In genomic region chr7:2843191-2843685, GRCh38 we compare ENCODE assay signal across 9 cellular contexts. TPM values are rescaled to one million over a fixed set of nuclear protein-coding genes. Genes with fewer than 3 reads are reported as not detected.
DNase-seq lines count a peak whose midpoint lies in the region; ATAC-seq and TF ChIP-seq lines count a peak whose summit lies in the region.
"Had no signal": no experiment of that assay in that cellular context is flagged by ENCODE, and none has a peak within 500 bp of the region (broad histone marks: within the 10 kb centered on the region; RNA-seq: fewer than 3 reads in every experiment).

No MANE protein-coding gene starts in this region.

- TF ChIP-seq POLR2A in lower leg skin (IDR thresholded peaks at IDR 0.05) (no peak), transverse colon (IDR thresholded peaks at IDR 0.05) (no peak)

- peaks cover 32% of the 10 kb centered on the region for H3K4me1 Mint-ChIP-seq in activated CD4-positive, alpha-beta T cell treated with anti-CD3 and anti-CD28 coated beads, Interleukin-2, amount 10 ng/mL, durations not matched to agents 7 days and 5 days

- ATAC-seq in GM21529 (IDR thresholded peaks at IDR 0.05; ENCODE audit: unreplicated experiment) = no peak

- no peaks in the 10 kb centered on the region for H3K9me3 ChIP-seq in transverse colon

- in situ Hi-C loops in astrocyte of the spinal cord (cut with HindIII; ENCODE audit: low sequenced_read_pairs) (no loop called here), transverse colon (cut with MboI; ENCODE audit: low pct_ligation_motif_present in 1 of 4, low pct_unique_long_range_greater_than_20kb in 1 of 4, low sequenced_read_pairs in 3 of 4) (no loop called here)

- TF ChIP-seq CTCF in astrocyte of the spinal cord (IDR thresholded peaks at IDR 0.05; ENCODE audit: low read depth, low read length) = no peak
- TF ChIP-seq CTCF in lower leg skin (IDR thresholded peaks at IDR 0.05) = no peak
- no peak for TF ChIP-seq CTCF in transverse colon (IDR thresholded peaks at IDR 0.05)

- no peaks in the 10 kb centered on the region for H3K27me3 ChIP-seq in transverse colon

- H3K36me3 Mint-ChIP-seq in activated CD4-positive, alpha-beta T cell treated with anti-CD3 and anti-CD28 coated beads, Interleukin-2, amount 10 ng/mL, durations not matched to agents 7 days and 5 days (ENCODE audit: low read depth) = peaks cover 11% of the 10 kb centered on the region

- no peaks in the 10 kb centered on the region for H3K36me3 ChIP-seq in transverse colon

- peaks cover 8 to 56% (median 23%) of the 10 kb centered on the region in 4 donors for H3K4me1 ChIP-seq in transverse colon

- peak overlapping the region; percentile 70 to 83 (median 76) for H3K27ac ChIP-seq in transverse colon

- peak overlapping the region; percentile 85 for H3K27ac Mint-ChIP-seq in activated CD4-positive, alpha-beta T cell treated with anti-CD3 and anti-CD28 coated beads, Interleukin-2, amount 10 ng/mL, durations not matched to agents 7 days and 5 days

- no peak for TF ChIP-seq EP300 in transverse colon (IDR thresholded peaks at IDR 0.05; ENCODE audit: low read depth)

- peak overlapping the region; percentile 75 for H3K4me3 Mint-ChIP-seq in activated CD4-positive, alpha-beta T cell treated with anti-CD3 and anti-CD28 coated beads, Interleukin-2, amount 10 ng/mL, durations not matched to agents 7 days and 5 days

- no peaks in the 10 kb centered on the region for H3K27me3 Mint-ChIP-seq in activated CD4-positive, alpha-beta T cell treated with anti-CD3 and anti-CD28 coated beads, Interleukin-2, amount 10 ng/mL, durations not matched to agents 7 days and 5 days

- CTCF ChIA-PET in activated CD4-positive, alpha-beta T cell treated with anti-CD3 and anti-CD28 coated beads, Interleukin-2, amount 10 ng/mL, durations not matched to agents 7 days and 5 days (lab: Charles Lee) = interaction anchor here (0.6 to 1.2 kb wide), 2 partner anchors 16 to 494 kb away, joined by 3 to 4 read pairs; no protein-coding TSS in a partner anchor

- intact Hi-C loops in lower leg skin (cut with DNase I; ENCODE audit: low total_unique reads) = no loop called here
- intact Hi-C loops in transverse colon (cut with DNase I; ENCODE audit: low total_unique reads) = no loop called here

- DNase-seq in activated CD4-positive, alpha-beta T cell treated with anti-CD3 and anti-CD28 coated beads, Interleukin-2, amount 10 ng/mL, durations not matched to agents 7 days and 5 days = no peak
- DNase-seq in activated CD4-positive, alpha-beta T cell treated with anti-CD3 and anti-CD28 coated beads, Interleukin-2, amount 50 U/mL, for 4 hours = no peak
- no peak for DNase-seq in astrocyte of the spinal cord (ENCODE audit: low read depth, low spot score)
- no peak for DNase-seq in lower leg skin (ENCODE audit: low spot score in 2 of 2)
- no peak for DNase-seq in transverse colon
- DNase-seq in HuH-7 (ENCODE audit: low spot score) = no peak
- DNase-seq in DMS79 treated with DMSO at 0.1 percent for 48 hours (lab: John Stamatoyannopoulos, UW) = no peak
- DNase-seq: NCI-H1436 treated with DMSO at 0.1 percent for 48 hours had no signal

- POLR2A ChIA-PET in activated CD4-positive, alpha-beta T cell treated with anti-CD3 and anti-CD28 coated beads, Interleukin-2, amount 10 ng/mL, durations not matched to agents 7 days and 5 days (lab: Charles Lee) = interaction anchor here (0.6 kb wide), 1 partner anchor 774 kb away, joined by 4 read pairs; no protein-coding TSS in a partner anchor

- 38 to 40% methylated on average over 14 to 15 of the region's 15 CpGs for WGBS in lower leg skin, 2 donors
- 64% methylated on average over 10 of the region's 15 CpGs; no CpG with 5 or more reads in 1 of the 2 donors for WGBS in transverse colon (ENCODE audit: low coverage in 1 of 2), 2 donors

- H3K9me3 Mint-ChIP-seq in activated CD4-positive, alpha-beta T cell treated with anti-CD3 and anti-CD28 coated beads, Interleukin-2, amount 10 ng/mL, durations not matched to agents 7 days and 5 days = no peaks in the 10 kb centered on the region

- H3K4me3 ChIP-seq in astrocyte of the spinal cord (ENCODE audit: low read depth, low read length) = peak overlapping the region; percentile 61
- H3K4me3 ChIP-seq in lower leg skin (ENCODE audit: low read depth, poor library complexity, severe bottlenecking) = peak overlapping the region; percentile 49
- peak overlapping the region; percentile 62 to 82 (median 79) for H3K4me3 ChIP-seq in transverse colon

RNA-seq across cellular contexts. Expression of gene GNA12, which starts 0.9 kb away (rescaled TPM):
- total RNA-seq in activated CD4-positive, alpha-beta T cell treated with anti-CD3 and anti-CD28 coated beads, Interleukin-2, amount 10 ng/mL, durations not matched to agents 7 days and 5 days = 10 to 100 TPM; 16.2 to 17.1 TPM
- total RNA-seq in lower leg skin (10 to 100 TPM in 2 of 4 donors, 1 to 10 TPM in 2; 4.6 to 14.0 (median 8.9) TPM), transverse colon (10 to 100 TPM; 18.9 to 39.6 (median 22.2) TPM)
